1 cellular context compared by ENCODE assay signal in the genomic region with DNA sequence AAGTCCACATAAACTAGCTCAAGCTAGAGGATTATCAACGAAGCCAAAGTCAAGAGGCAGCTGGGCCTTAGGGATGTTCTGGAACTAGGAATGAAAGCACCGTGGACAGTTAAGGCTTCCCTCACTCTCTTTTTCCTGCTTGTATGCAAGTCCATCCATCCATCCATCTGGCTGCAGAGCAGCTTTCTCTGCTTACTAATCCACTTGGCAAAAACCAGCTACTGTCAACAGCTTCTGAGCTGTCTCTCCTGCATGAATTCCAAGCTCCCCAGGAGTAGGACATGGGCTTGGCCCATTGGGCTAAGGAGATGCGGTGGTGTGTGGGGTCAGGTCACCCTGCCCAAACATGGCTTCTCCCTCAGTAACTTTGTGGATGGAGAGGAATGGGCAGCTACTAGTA.
TF ChIP-seq lines count a peak whose summit lies in the region.

No MANE protein-coding gene starts in this region.

TF ChIP-seq in endothelial cell of umbilical vein, 7 proteins besides CTCF, POLR2A, EP300 and RAD21 (continued from another document):
- TF ChIP-seq, protein P1, sequence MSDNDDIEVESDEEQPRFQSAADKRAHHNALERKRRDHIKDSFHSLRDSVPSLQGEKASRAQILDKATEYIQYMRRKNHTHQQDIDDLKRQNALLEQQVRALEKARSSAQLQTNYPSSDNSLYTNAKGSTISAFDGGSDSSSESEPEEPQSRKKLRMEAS (IDR thresholded peaks at IDR 0.05; ENCODE audit: insufficient read depth, insufficient read length), result no peak
